Comparison of ENCODE assay signal across 20 cellular contexts in genomic region chr12:14540801-14541462, GRCh38. TPM values are rescaled to one million over a fixed set of nuclear protein-coding genes. Genes with fewer than 3 reads are reported as not detected.
DNase-seq lines count a peak whose midpoint lies in the region; ATAC-seq, FAIRE-seq and TF ChIP-seq lines count a peak whose summit lies in the region.
"Had no signal": no experiment of that assay in that cellular context is flagged by ENCODE, and none has a peak within 500 bp of the region (broad histone marks: within the 10 kb centered on the region; RNA-seq: fewer than 3 reads in every experiment).

No MANE protein-coding gene starts in this region.

- no peaks in the 10 kb centered on the region for H3K36me3 Mint-ChIP-seq in activated T-helper 2 cell treated with anti-CD3 and anti-CD28 coated beads, Interferon-gamma antibody, Interleukin-2, Interleukin-4, amounts not matched to agents 10 μg/mL and 5 μg/mL and 100 μg/mL, durations not matched to agents 14 hours and 24 hours and 36 hours (ENCODE audit: low read depth)

- no peaks in the 10 kb centered on the region for H3K4me1 Mint-ChIP-seq in activated T-helper 2 cell treated with anti-CD3 and anti-CD28 coated beads, Interferon-gamma antibody, Interleukin-2, Interleukin-4, amounts not matched to agents 10 μg/mL and 5 μg/mL and 100 μg/mL, durations not matched to agents 14 hours and 24 hours and 36 hours (ENCODE audit: low read depth)

- no peak overlapping the region for H3K27ac ChIP-seq in epithelial cell of prostate
- no peak overlapping the region for H3K27ac ChIP-seq in aorta (ENCODE audit: low read depth in 1 of 2, low read length in 2 of 2)
- H3K27ac ChIP-seq: ascending aorta, GM23248, parathyroid adenoma, SK-N-MC had no signal

- H3K9me3 ChIP-seq in aorta (ENCODE audit: control insufficient read depth, low read length) = no peaks in the 10 kb centered on the region
- H3K9me3 ChIP-seq: ascending aorta, Caco-2 had no signal

- FAIRE-seq in GM12891 (lab: Jason Lieb, UNC) = peak; percentile 66

- H3K9me3 Mint-ChIP-seq in activated T-helper 2 cell treated with anti-CD3 and anti-CD28 coated beads, Interferon-gamma antibody, Interleukin-2, Interleukin-4, amounts not matched to agents 10 μg/mL and 5 μg/mL and 100 μg/mL, durations not matched to agents 14 hours and 24 hours and 36 hours = no peaks in the 10 kb centered on the region
- H3K9me3 Mint-ChIP-seq: activated CD8-positive, alpha-beta T cell treated with anti-CD3 and anti-CD28 coated beads for 36 hours had no signal

- ATAC-seq in GM19043 (IDR thresholded peaks at IDR 0.05; ENCODE audit: low read depth, unreplicated experiment) = peak; percentile 66
- ATAC-seq in HG03354 (IDR thresholded peaks at IDR 0.05; ENCODE audit: poor library complexity, severe bottlenecking, unreplicated experiment) = peak; percentile 85
- ATAC-seq in aorta (ENCODE audit: low FRiP score) = no peak
- ATAC-seq: activated CD8-positive, alpha-beta T cell treated with anti-CD3 and anti-CD28 coated beads for 36 hours had no signal

- no peaks in the 10 kb centered on the region for H3K36me3 ChIP-seq in aorta (ENCODE audit: control insufficient read depth in 1 of 2, insufficient read depth in 2 of 2, low read length in 1 of 2)
- H3K36me3 ChIP-seq: ascending aorta had no signal

- TF ChIP-seq POLR2A in GM12891 (IDR thresholded peaks at IDR 0.05; ENCODE audit: low read depth, low read length) = no peak

- DNase-seq in GM12891 (ENCODE audit: insufficient read length, low spot score) = no peak
- DNase-seq in epithelial cell of prostate (ENCODE audit: low read depth, low spot score) = peak; percentile 20
- DNase-seq in NCI-H1417 (lab: John Stamatoyannopoulos, UW) = no peak
- DNase-seq in aorta = no peak
- no peak for DNase-seq in HuH-7.5 (ENCODE audit: low spot score)
- no peak for DNase-seq in activated T-helper 2 cell treated with anti-CD3 and anti-CD28 coated beads, Interferon-gamma antibody, Interleukin-2, Interleukin-4, amounts not matched to agents 10 μg/mL and 5 μg/mL and 100 μg/mL, durations not matched to agents 14 hours and 24 hours and 36 hours (ENCODE audit: low spot score)
- DNase-seq: activated CD8-positive, alpha-beta T cell treated with anti-CD3 and anti-CD28 coated beads for 36 hours; Caco-2; erythroblast; GM23248; head of caudate nucleus; Kasumi-1; NCI-H1436 treated with DMSO at 0.1 percent for 48 hours; NCI-H446; trophoblast cell had no signal

- H3K4me1 ChIP-seq in aorta (ENCODE audit: control insufficient read depth in 1 of 2, insufficient read depth in 2 of 2, low read length in 2 of 2) = no peaks in the 10 kb centered on the region
- H3K4me1 ChIP-seq: ascending aorta, Caco-2, parathyroid adenoma had no signal

- peaks cover 1% of the 10 kb centered on the region for H3K27me3 Mint-ChIP-seq in activated T-helper 2 cell treated with anti-CD3 and anti-CD28 coated beads, Interferon-gamma antibody, Interleukin-2, Interleukin-4, amounts not matched to agents 10 μg/mL and 5 μg/mL and 100 μg/mL, durations not matched to agents 14 hours and 24 hours and 36 hours (ENCODE audit: low read depth)

- 64 to 67% methylated on average over 4 of the region's 4 CpGs for WGBS in aorta, 2 donors

- no peak overlapping the region for H3K27ac Mint-ChIP-seq in activated T-helper 2 cell treated with anti-CD3 and anti-CD28 coated beads, Interferon-gamma antibody, Interleukin-2, Interleukin-4, amounts not matched to agents 10 μg/mL and 5 μg/mL and 100 μg/mL, durations not matched to agents 14 hours and 24 hours and 36 hours
- H3K27ac Mint-ChIP-seq: activated CD8-positive, alpha-beta T cell treated with anti-CD3 and anti-CD28 coated beads for 36 hours had no signal

- intact Hi-C loops in aorta (cut with DNase I) = no loop called here
- intact Hi-C loops in activated T-helper 2 cell treated with anti-CD3 and anti-CD28 coated beads, Interferon-gamma antibody, Interleukin-2, Interleukin-4, amounts not matched to agents 10 μg/mL and 5 μg/mL and 100 μg/mL, durations not matched to agents 14 hours and 24 hours and 36 hours (cut with micrococcal nuclease) = no loop called here

- H3K4me3 Mint-ChIP-seq in activated T-helper 2 cell treated with anti-CD3 and anti-CD28 coated beads, Interferon-gamma antibody, Interleukin-2, Interleukin-4, amounts not matched to agents 10 μg/mL and 5 μg/mL and 100 μg/mL, durations not matched to agents 14 hours and 24 hours and 36 hours (ENCODE audit: low read depth) = no peak overlapping the region
- H3K4me3 Mint-ChIP-seq: activated CD8-positive, alpha-beta T cell treated with anti-CD3 and anti-CD28 coated beads for 36 hours had no signal

- no peak overlapping the region for H3K4me3 ChIP-seq in aorta (ENCODE audit: low read length in 2 of 2)
- H3K4me3 ChIP-seq: ascending aorta, GM23248, SK-N-MC had no signal

- H3K27me3 ChIP-seq in aorta (ENCODE audit: control insufficient read depth in 1 of 2, insufficient read depth in 2 of 2, low read length in 1 of 2) = no peaks in the 10 kb centered on the region
- H3K27me3 ChIP-seq: ascending aorta had no signal

TF ChIP-seq in GM12891, 5 proteins besides CTCF, POLR2A, EP300 and RAD21:
- TF ChIP-seq PAX5 (IDR thresholded peaks at IDR 0.05; ENCODE audit: insufficient read depth, low read length, severe bottlenecking) = no peak
- no peak for TF ChIP-seq TAF1 (IDR thresholded peaks at IDR 0.05; ENCODE audit: low read depth, low read length)
- no peak for TF ChIP-seq POLR2AphosphoS5 (IDR thresholded peaks at IDR 0.05; ENCODE audit: low read depth, low read length)
- TF ChIP-seq SPI1 (IDR thresholded peaks at IDR 0.05; ENCODE audit: low read depth, low read length) = no peak
- no peak for TF ChIP-seq POU2F2 (IDR thresholded peaks at IDR 0.05; ENCODE audit: low read depth, low read length)
TF ChIP-seq in GM12891: peak in this region for 0.

RNA-seq across cellular contexts. Expression of gene PLBD1, which starts 26.8 kb away (rescaled TPM):
- polyA plus RNA-seq in GM12891 (2012; ENCODE audit: low read depth, missing spikeins) = 0.98 TPM
- 10 to 100 TPM; 11.6 to 24.8 TPM for total RNA-seq in aorta
- polyA plus RNA-seq in aorta = 1 to 10 TPM; 3.0 to 6.3 TPM
- not detected in 2 replicates for total RNA-seq in activated T-helper 2 cell treated with anti-CD3 and anti-CD28 coated beads, Interferon-gamma antibody, Interleukin-2, Interleukin-4, amounts not matched to agents 10 μg/mL and 5 μg/mL and 100 μg/mL, durations not matched to agents 14 hours and 24 hours and 36 hours

Comparison
In these comparisons a context has a peak if more than half of its experiments do, and no peak if none do; other contexts are left out.
1. RNA of gene PLBD1, which starts 26.8 kb away (total RNA-seq): 11.6 to 24.8 TPM in aorta; not detected in activated T-helper 2 cell treated with anti-CD3 and anti-CD28 coated beads, Interferon-gamma antibody, Interleukin-2, Interleukin-4, amounts not matched to agents 10 μg/mL and 5 μg/mL and 100 μg/mL, durations not matched to agents 14 hours and 24 hours and 36 hours; every median in the first group is over 10 times any median in the second.